27 cellular contexts compared by ENCODE assay signal in genomic region chr10:75894761-75895160, GRCh38.
"Had no signal": no experiment of that assay in that cellular context is flagged by ENCODE, and none has a peak within 500 bp of the region (broad histone marks: within the 10 kb centered on the region; RNA-seq: fewer than 3 reads in every experiment).

No MANE protein-coding gene starts in this region.

- H3K36me3 ChIP-seq: left lung, lower lobe of right lung, ovary, sigmoid colon, tibial nerve, uterus had no signal

- H3K4me2 ChIP-seq: smooth muscle cell had no signal

- H3K9me3 ChIP-seq: left lung, lower lobe of right lung, mucosa of descending colon, ovary, sigmoid colon, tibial nerve, uterus had no signal

- ATAC-seq: left colon; left lung; lower lobe of right lung; mucosa of descending colon; naive thymus-derived CD4-positive, alpha-beta T cell; natural killer cell treated with Interleukin-12 subunit alpha and Interleukin-12 subunit beta and Interleukin-15 and Interleukin-18, amount 100 ng/mL, for 72 hours; right cardiac atrium; stimulated activated memory B cell treated with anti-CD40 and anti-IgM and Interleukin-4, amounts not matched to agents 10 μg/mL and 1 μg/mL and 100 μg/mL, for 72 hours; stimulated activated naive CD8-positive, alpha-beta T cell treated with anti-CD3 and anti-CD28 coated beads, Interleukin-15, amount 100 ng/mL, for 72 hours had no signal

- H3K4me1 ChIP-seq: left lung, sigmoid colon, tibial nerve, uterus had no signal

- H3K27me3 ChIP-seq: left lung, ovary, sigmoid colon, tibial nerve, uterus had no signal

- H3K4me3 ChIP-seq: left lung, lower lobe of right lung, mucosa of descending colon, ovary, sigmoid colon, smooth muscle cell, tibial nerve, uterus had no signal

- DNase-seq: hypothalamus; immature natural killer cell; kidney; left colon; left lung; lower lobe of right lung; mammary epithelial cell; mesendoderm; midbrain; mucosa of descending colon; naive thymus-derived CD4-positive, alpha-beta T cell; ovary; retina; right cardiac atrium; sigmoid colon; stimulated activated CD4-positive, alpha-beta T cell treated with anti-CD3 and anti-CD28 coated beads, Interleukin-1b, Interleukin-23, amount 100 ng/mL, for 48 hours; stimulated activated CD4-positive, alpha-beta T cell treated with anti-CD3 and anti-CD28 coated beads, Interleukin-2, amount 100 ng/mL, for 48 hours; stimulated activated CD4-positive, alpha-beta T cell treated with anti-CD3 and anti-CD28 coated beads, Interleukin-4, amount 100 ng/mL, for 4 hours; stimulated activated CD8-positive, alpha-beta memory T cell treated with anti-CD3 and anti-CD28 coated beads, Interleukin-4, amount 100 ng/mL, for 48 hours; stimulated activated naive CD4-positive, alpha-beta T cell treated with Interleukin-2 at 50 U/mL for 16 hours; stimulated activated naive CD8-positive, alpha-beta T cell treated with anti-CD3 and anti-CD28 coated beads, Interleukin-15, amount 100 ng/mL, for 72 hours; substantia nigra; uterus had no signal

- H3K27ac ChIP-seq: left lung, lower lobe of right lung, ovary, sigmoid colon, tibial nerve, uterus had no signal
